Comparison of ENCODE assay signal across 8 cellular contexts in genomic region chr17:42154514-42154883, GRCh38. TPM values are rescaled to one million over a fixed set of nuclear protein-coding genes. Genes with fewer than 3 reads are reported as not detected.
A peak's percentile ranks its signal among the peaks of the same experiment; 100 is the strongest.
DNase-seq lines count a peak whose midpoint lies in the region; ATAC-seq, FAIRE-seq and TF ChIP-seq lines count a peak whose summit lies in the region.

No MANE protein-coding gene starts in this region.

- no peaks in the 10 kb centered on the region for H3K27me3 ChIP-seq in A673 (replicated peaks; ENCODE audit: insufficient read depth, low read depth, low read length, poor library complexity)
- H3K27me3 ChIP-seq in breast epithelium, result no peaks in the 10 kb centered on the region

- H3K36me3 ChIP-seq in A673 (ENCODE audit: insufficient read depth, low read length, poor library complexity, severe bottlenecking) (no peaks in the 10 kb centered on the region), breast epithelium (no peaks in the 10 kb centered on the region)

- H3K9me3 Mint-ChIP-seq in mesothelial cell of epicardium, result no peaks in the 10 kb centered on the region

- H3K27me3 Mint-ChIP-seq in mesothelial cell of epicardium (ENCODE audit: low read depth), result no peaks in the 10 kb centered on the region

- FAIRE-seq in D721Med (lab: Jason Lieb, UNC), result no peak

- intact Hi-C loops in A673 (cut with micrococcal nuclease; ENCODE audit: unreplicated experiment) (no loop called here), breast epithelium (cut with DNase I; ENCODE audit: low total_unique reads) (no loop called here)

- H3K36me3 Mint-ChIP-seq in mesothelial cell of epicardium, result no peaks in the 10 kb centered on the region

- peak overlapping the region; percentile 91 for H3K27ac Mint-ChIP-seq in mesothelial cell of epicardium

- ATAC-seq in HG03039 (IDR thresholded peaks at IDR 0.05; ENCODE audit: unreplicated experiment) (peak; percentile 9), HG03432 (IDR thresholded peaks at IDR 0.05; ENCODE audit: unreplicated experiment) (no peak)

- peak overlapping the region; percentile 78 for H3K27ac ChIP-seq in A673 (ENCODE audit: low read depth, low read length, poor library complexity, severe bottlenecking)
- peak overlapping the region; percentile 87 to 91 for H3K27ac ChIP-seq in breast epithelium

- no peak for TF ChIP-seq POLR2A in breast epithelium (IDR thresholded peaks at IDR 0.05)

- H3K4me1 ChIP-seq in A673 (ENCODE audit: insufficient read depth, low read length, poor library complexity, severe bottlenecking), result no peaks in the 10 kb centered on the region
- H3K4me1 ChIP-seq in breast epithelium, result peaks cover 4 to 15% of the 10 kb centered on the region in 2 donors

- TF ChIP-seq CTCF in A673 (conservative IDR thresholded peaks at IDR 0.05; ENCODE audit: low read depth, low read length) (no peak), breast epithelium (IDR thresholded peaks at IDR 0.05) (no peak), mesothelial cell of epicardium (IDR thresholded peaks at IDR 0.05; ENCODE audit: unreplicated experiment) (no peak), D721Med (IDR thresholded peaks at IDR 0.05; ENCODE audit: insufficient read depth, missing control alignments) (no peak)

- POLR2A ChIA-PET in A673 (lab: Charles Lee; ENCODE audit: low non-redundant PET), result no interaction called here

- H3K4me3 ChIP-seq in A673 (ENCODE audit: low read depth, low read length, poor library complexity, severe bottlenecking) (peak overlapping the region; percentile 88), breast epithelium (peak overlapping the region; percentile 97 to 99 (median 97))

- peaks cover 22% of the 10 kb centered on the region for H3K4me1 Mint-ChIP-seq in mesothelial cell of epicardium

- DNase-seq in A673 (ENCODE audit: low spot score) (no peak), breast epithelium (ENCODE audit: low spot score in 2 of 2) (no peak), mesothelial cell of epicardium (ENCODE audit: low spot score in 2 of 2, unreplicated experiment in 2 of 2) (no peak), KG1 (lab: John Stamatoyannopoulos, UW) (no peak), D721Med (ENCODE audit: insufficient read length, low spot score) (no peak), GM19240 (ENCODE audit: insufficient read length, low spot score) (no peak)

- peak overlapping the region; percentile 82 for H3K4me3 Mint-ChIP-seq in mesothelial cell of epicardium

- CTCF ChIA-PET in A673 (lab: Charles Lee), result no interaction called here

- H3K9me3 ChIP-seq in A673 (ENCODE audit: low read depth, low read length, poor library complexity, severe bottlenecking) (no peaks in the 10 kb centered on the region), breast epithelium (no peaks in the 10 kb centered on the region)

- BruUV-seq in A673 (replicated peaks; lab: Mats Ljungman, UMichigan), result TSS peak; percentile 46

RNA-seq across cellular contexts. Expression of gene RAB5C, which starts 0.3 kb away (rescaled TPM):
- total RNA-seq in A673 (2021) (65.1 and 67.5 TPM in 2 replicates), breast epithelium (100 to 1,000 TPM; 114 to 146 (median 117) TPM), mesothelial cell of epicardium (71.2 to 78.2 TPM (median 73.2 TPM) in 3 replicates)

RNA-seq across cellular contexts. Expression of gene KCNH4, which starts 26.4 kb away (rescaled TPM):
- total RNA-seq in A673 (2021) (0.28 TPM in 1 of 2 replicates, not detected in the other), breast epithelium (under 1 TPM in 1 of 3 donors, not detected in 2; under 0.01 TPM), mesothelial cell of epicardium (0.11 to 0.25 TPM (median 0.18 TPM) in 3 replicates)

RNA-seq across cellular contexts. Expression of gene HCRT, which starts 30.8 kb away (rescaled TPM):
- total RNA-seq in A673 (2021) (not detected in 2 replicates), breast epithelium (not detected), mesothelial cell of epicardium (not detected in 3 replicates)

RNA-seq across cellular contexts. Expression of gene HSPB9, which starts 31.9 kb away (rescaled TPM):
- total RNA-seq in A673 (2021) (not detected in 2 replicates), breast epithelium (under 1 TPM in 1 of 3 donors, not detected in 2; 0.48 TPM), mesothelial cell of epicardium (0.18 TPM in 1 of 3 replicates, not detected in the others)

RNA-seq across cellular contexts. Expression of gene KAT2A, which starts 33.3 kb away (rescaled TPM):
- total RNA-seq in A673 (2021) (28.6 and 30.3 TPM in 2 replicates), breast epithelium (10 to 100 TPM; 22.7 to 55.8 (median 54.4) TPM), mesothelial cell of epicardium (86.2 to 87.5 TPM (median 86.4 TPM) in 3 replicates)
